Comparison of ENCODE assay signal across 10 cellular contexts in the genomic region with DNA sequence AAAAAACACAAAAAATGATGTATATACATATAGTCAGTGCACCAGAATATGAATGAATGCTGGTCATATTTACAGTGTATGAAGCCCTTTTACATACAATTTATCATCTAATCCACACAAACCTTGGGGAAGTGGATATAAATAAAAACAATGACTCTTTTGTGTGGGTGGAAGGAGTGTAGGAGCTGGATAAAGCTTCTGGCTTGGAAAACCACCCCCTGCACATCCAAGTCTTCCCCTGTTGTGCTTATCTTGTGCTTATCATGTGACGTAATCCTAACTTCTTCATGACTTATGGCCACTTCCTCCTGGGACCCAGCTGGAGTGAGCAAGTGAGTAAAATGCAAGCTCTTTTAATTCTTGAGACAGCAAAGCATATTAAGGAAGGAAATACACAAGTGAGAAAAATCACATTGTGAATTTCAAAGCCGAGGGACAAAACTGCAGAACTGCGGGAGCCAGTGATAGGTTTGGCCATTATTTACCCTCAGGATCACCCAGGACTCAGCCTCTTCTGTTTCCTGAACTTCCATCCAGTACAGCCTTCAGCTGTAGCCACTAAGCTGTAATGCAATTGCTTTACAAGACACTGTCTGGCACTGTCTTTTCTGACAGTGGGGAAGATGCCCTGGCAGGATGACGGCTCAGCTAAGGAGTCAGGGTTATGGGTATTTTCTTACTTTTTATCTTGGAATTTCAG.
DNase-seq lines count a peak whose midpoint lies in the region; ATAC-seq and TF ChIP-seq lines count a peak whose summit lies in the region.
"Had no signal": no experiment of that assay in that cellular context is flagged by ENCODE, and none has a peak within 500 bp of the region (broad histone marks: within the 10 kb centered on the region; RNA-seq: fewer than 3 reads in every experiment).

No MANE protein-coding gene starts in this region.

- TF ChIP-seq CTCF in HEK293 (tag by site-specific recombination; IDR thresholded peaks at IDR 0.05): no peak
- TF ChIP-seq CTCF in heart right ventricle (IDR thresholded peaks at IDR 0.05): no peak
- no peak for TF ChIP-seq CTCF in ascending aorta (IDR thresholded peaks at IDR 0.05)
- TF ChIP-seq CTCF in BE2C (IDR thresholded peaks at IDR 0.05; ENCODE audit: low read depth, low read length): no peak

- peak overlapping the region; percentile 53; the same call in 1 of the 2 replicates for H3K27ac ChIP-seq in HEK293 (ENCODE audit: extremely low read depth, low read depth, low read length)
- H3K27ac ChIP-seq in heart right ventricle: peak overlapping the region in 2 of 10 donors; percentile 3 to 42
- no peak overlapping the region for H3K27ac ChIP-seq in ascending aorta

- H3K9me3 ChIP-seq in HEK293 (ENCODE audit: control insufficient read depth, insufficient read depth, low read depth, low read length) (no peaks in the 10 kb centered on the region), heart right ventricle (no peaks in the 10 kb centered on the region), ascending aorta (no peaks in the 10 kb centered on the region), BE2C (no peaks in the 10 kb centered on the region)

- H3K36me3 ChIP-seq in HEK293 (ENCODE audit: control insufficient read depth in 2 of 2, insufficient read depth in 1 of 2, low read length in 2 of 2) (no peaks in the 10 kb centered on the region), heart right ventricle (no peaks in the 10 kb centered on the region), ascending aorta (no peaks in the 10 kb centered on the region), BE2C (no peaks in the 10 kb centered on the region)

- CTCF ChIA-PET in HEK293 (lab: Yijun Ruan, JAX): interaction anchor here (0.7 to 4.2 kb wide), 6 partner anchors 10 to 267 kb away, joined by 3 to 34 read pairs (median 12); a partner anchor contains a TSS

- intact Hi-C loops in heart right ventricle (cut with DNase I): loop anchor here in 1 of 10 donors (10.0 kb wide), 1 partner anchor 56 kb away; no protein-coding TSS in a partner anchor
- intact Hi-C loops in ascending aorta (cut with DNase I): no loop called here

- H3K4me3 ChIP-seq in HEK293 (ENCODE audit: low read depth, low read length): no peak overlapping the region
- H3K4me3 ChIP-seq in heart right ventricle: no peak overlapping the region
- no peak overlapping the region for H3K4me3 ChIP-seq in ascending aorta
- H3K4me3 ChIP-seq in BE2C (ENCODE audit: low read depth, low read length): no peak overlapping the region

- peak; percentile 49; the same call in 2 of the 3 replicates for ATAC-seq in SK-N-SH treated with all-trans-retinoic acid at 6 μM for 48 hours
- ATAC-seq in heart right ventricle: peak in 7 of 8 donors; percentile 67 to 92 (median 80)
- ATAC-seq in HG02642 (IDR thresholded peaks at IDR 0.05; ENCODE audit: poor library complexity, unreplicated experiment): no peak
- ATAC-seq in GM19035 (IDR thresholded peaks at IDR 0.05; ENCODE audit: unreplicated experiment): no peak
- ATAC-seq: activated CD4-positive, CD25-positive, alpha-beta regulatory T cell treated with anti-CD3 and anti-CD28 coated beads, Interleukin-2, amount 50 U/mL, for 24 hours had no signal

- H3K27me3 ChIP-seq in heart right ventricle (no peaks in the 10 kb centered on the region), ascending aorta (no peaks in the 10 kb centered on the region), BE2C (no peaks in the 10 kb centered on the region)

- DNase-seq in heart right ventricle (peak in 1 of 2 donors; percentile 14), renal cortical epithelial cell (ENCODE audit: low read depth) (peak; percentile 8), ascending aorta (ENCODE audit: low spot score in 2 of 2) (no peak), BE2C (no peak)
- DNase-seq: NCI-H1417 treated with DMSO at 0.1 percent for 48 hours had no signal

- 0 out of 2 replicates have a peak, but pooled peaks cover 4% of the 10 kb centered on the region for H3K4me1 ChIP-seq in HEK293 (ENCODE audit: control insufficient read depth, insufficient read depth, low read length)
- H3K4me1 ChIP-seq in heart right ventricle: peaks cover 0 to 30% (median 9%) of the 10 kb centered on the region in 9 donors
- H3K4me1 ChIP-seq in ascending aorta: no peaks in the 10 kb centered on the region
- no peaks in the 10 kb centered on the region; the same call in 1 of the 2 replicates for H3K4me1 ChIP-seq in BE2C

- POLR2A ChIA-PET in HEK293 (lab: Yijun Ruan, JAX): interaction anchor here (0.6 to 1.2 kb wide), 2 partner anchors 253 to 518 kb away, joined by 3 to 4 read pairs; a partner anchor contains a TSS

- 26 to 31% methylated on average over 4 of the region's 4 CpGs for WGBS in heart right ventricle, 2 donors

TF ChIP-seq in HEK293, 187 proteins besides CTCF, POLR2A, EP300 and RAD21 (continues in another document):
- TF ChIP-seq IKZF3 (tag by site-specific recombination; IDR thresholded peaks at IDR 0.05) (peak; percentile 77), ZNF610 (tag by site-specific recombination; IDR thresholded peaks at IDR 0.05; ENCODE audit: borderline replicate concordance) (0 out of 2 replicates have a peak, but pooled peaks have one; percentile 50), ZSCAN30 (tag by site-specific recombination; IDR thresholded peaks at IDR 0.05) (0 out of 2 replicates have a peak, but pooled peaks have one; percentile 18), ZNF248 (tag by site-specific recombination; IDR thresholded peaks at IDR 0.05) (no peak), ZFHX2 (tag by site-specific recombination; conservative IDR thresholded peaks at IDR 0.05) (peak; percentile 91), ZBTB21 (tag by site-specific recombination; IDR thresholded peaks at IDR 0.05) (peak; percentile 90), ZNF629 (tag by site-specific recombination; IDR thresholded peaks at IDR 0.05) (peak; percentile 97), ZNF366 (tag by site-specific recombination; conservative IDR thresholded peaks at IDR 0.05) (peak; percentile 56; the same call in 1 of the 2 replicates)
- TF ChIP-seq, protein P1, sequence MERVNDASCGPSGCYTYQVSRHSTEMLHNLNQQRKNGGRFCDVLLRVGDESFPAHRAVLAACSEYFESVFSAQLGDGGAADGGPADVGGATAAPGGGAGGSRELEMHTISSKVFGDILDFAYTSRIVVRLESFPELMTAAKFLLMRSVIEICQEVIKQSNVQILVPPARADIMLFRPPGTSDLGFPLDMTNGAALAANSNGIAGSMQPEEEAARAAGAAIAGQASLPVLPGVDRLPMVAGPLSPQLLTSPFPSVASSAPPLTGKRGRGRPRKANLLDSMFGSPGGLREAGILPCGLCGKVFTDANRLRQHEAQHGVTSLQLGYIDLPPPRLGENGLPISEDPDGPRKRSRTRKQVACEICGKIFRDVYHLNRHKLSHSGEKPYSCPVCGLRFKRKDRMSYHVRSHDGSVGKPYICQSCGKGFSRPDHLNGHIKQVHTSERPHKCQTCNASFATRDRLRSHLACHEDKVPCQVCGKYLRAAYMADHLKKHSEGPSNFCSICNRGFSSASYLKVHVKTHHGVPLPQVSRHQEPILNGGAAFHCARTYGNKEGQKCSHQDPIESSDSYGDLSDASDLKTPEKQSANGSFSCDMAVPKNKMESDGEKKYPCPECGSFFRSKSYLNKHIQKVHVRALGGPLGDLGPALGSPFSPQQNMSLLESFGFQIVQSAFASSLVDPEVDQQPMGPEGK (tag by site-specific recombination; IDR thresholded peaks at IDR 0.05): peak; percentile 33; the same call in 1 of the 2 replicates

TF ChIP-seq in SK-N-SH treated with all-trans-retinoic acid at 6 μM for 48 hours, 23 proteins besides CTCF, POLR2A, EP300 and RAD21:
- no peak for TF ChIP-seq ZFP30 (CRISPR knock-in tag; IDR thresholded peaks at IDR 0.05)
- peak; percentile 37; the same call in 1 of the 2 replicates for TF ChIP-seq SNAI2 (CRISPR knock-in tag; IDR thresholded peaks at IDR 0.05)
- TF ChIP-seq, protein P2, sequence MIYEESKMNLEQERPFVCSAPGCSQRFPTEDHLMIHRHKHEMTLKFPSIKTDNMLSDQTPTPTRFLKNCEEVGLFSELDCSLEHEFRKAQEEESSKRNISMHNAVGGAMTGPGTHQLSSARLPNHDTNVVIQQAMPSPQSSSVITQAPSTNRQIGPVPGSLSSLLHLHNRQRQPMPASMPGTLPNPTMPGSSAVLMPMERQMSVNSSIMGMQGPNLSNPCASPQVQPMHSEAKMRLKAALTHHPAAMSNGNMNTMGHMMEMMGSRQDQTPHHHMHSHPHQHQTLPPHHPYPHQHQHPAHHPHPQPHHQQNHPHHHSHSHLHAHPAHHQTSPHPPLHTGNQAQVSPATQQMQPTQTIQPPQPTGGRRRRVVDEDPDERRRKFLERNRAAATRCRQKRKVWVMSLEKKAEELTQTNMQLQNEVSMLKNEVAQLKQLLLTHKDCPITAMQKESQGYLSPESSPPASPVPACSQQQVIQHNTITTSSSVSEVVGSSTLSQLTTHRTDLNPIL (CRISPR knock-in tag; IDR thresholded peaks at IDR 0.05; ENCODE audit: low read depth): 0 out of 2 replicates have a peak, but pooled peaks have one; percentile 63

Comparison
In these comparisons a context has a peak if more than half of its experiments do, and no peak if none do; other contexts are left out.
1. ATAC-seq: peak in SK-N-SH treated with all-trans-retinoic acid at 6 μM for 48 hours (single experiment) and heart right ventricle (7 of 8); none in HG02642 (single experiment) and GM19035 (single experiment).